Comparison of ENCODE assay signal across 8 cellular contexts in the genomic region with DNA sequence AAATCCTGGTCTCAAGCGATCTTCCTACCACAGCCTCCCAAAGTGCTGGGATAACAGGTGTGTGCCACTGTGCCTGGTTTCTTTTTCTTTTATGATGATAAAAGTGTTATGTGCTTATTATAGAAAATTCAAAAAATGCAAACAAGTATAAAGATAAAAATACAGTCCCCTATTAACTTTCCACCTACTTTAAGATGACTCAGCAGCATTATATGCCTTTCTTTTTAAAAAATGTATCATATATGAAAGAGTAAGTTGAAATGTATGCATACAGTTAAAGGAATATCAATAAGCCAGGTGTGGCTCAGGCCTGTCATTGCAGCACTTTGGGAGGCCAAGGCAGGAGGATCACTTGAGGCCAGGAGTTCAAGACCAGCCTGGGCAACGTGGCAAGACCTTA.
"Had no signal": no experiment of that assay in that cellular context is flagged by ENCODE, and none has a peak within 500 bp of the region (broad histone marks: within the 10 kb centered on the region; RNA-seq: fewer than 3 reads in every experiment).

No MANE protein-coding gene starts in this region.

- ATAC-seq: HCT116 had no signal

- H3K9ac ChIP-seq: GM23248 had no signal

- H3K36me3 ChIP-seq: HAP-1 had no signal

- H3K27ac ChIP-seq: GM23248, HL-60 had no signal

- H3K4me3 ChIP-seq: GM23248, HAP-1 had no signal

- H3K4me1 ChIP-seq: HAP-1 had no signal

- DNase-seq: GM23248, GOT3, H7, HFFc6, KG1 had no signal

- H2AFZ ChIP-seq: GM23248 had no signal

- H3K9me3 ChIP-seq: HAP-1 had no signal
